1 cellular context compared by ENCODE assay signal in the genomic region with DNA sequence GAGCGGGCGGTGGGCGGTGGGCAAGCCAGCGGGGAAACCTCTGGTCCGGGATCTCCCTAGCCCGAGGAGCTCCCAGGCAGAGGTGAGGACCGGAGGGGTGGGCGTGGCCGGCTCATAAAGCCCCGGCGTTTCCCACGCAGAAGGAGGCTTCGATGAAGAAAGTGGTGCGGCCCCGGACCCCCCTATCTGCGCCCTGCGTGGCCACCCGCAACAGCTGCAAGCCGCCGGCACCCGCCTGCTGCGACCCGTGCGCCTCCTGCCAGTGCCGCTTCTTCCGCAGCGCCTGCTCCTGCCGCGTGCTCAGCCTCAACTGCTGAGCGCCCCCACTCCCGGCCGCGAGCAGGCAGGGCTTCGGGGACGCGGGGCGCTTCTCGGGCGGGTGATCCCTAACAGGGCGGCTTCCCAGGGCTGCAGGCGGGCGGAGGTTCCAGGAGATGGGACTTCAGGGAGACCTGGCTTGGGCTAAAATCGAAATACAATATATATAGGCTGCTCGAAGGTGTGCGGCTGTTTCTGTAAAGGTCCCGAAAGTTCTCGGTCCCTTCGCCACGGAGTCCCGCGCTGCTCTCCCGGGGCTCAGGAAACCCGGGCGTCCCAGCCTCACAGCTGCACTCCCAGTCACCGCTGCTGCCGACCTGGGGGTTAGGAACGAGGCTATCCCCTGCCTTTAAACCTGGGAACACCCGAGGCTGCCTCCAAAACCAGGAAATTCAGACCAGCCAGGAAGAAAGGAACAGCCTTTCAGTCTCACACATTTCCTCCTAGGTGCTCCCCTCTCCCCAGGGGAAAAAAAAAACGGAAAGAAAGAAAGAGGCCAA.
TF ChIP-seq lines count a peak whose summit lies in the region.

No MANE protein-coding gene starts in this region.

TF ChIP-seq in HepG2, 621 proteins besides CTCF, POLR2A, EP300 and RAD21 (continued from another document):
- TF ChIP-seq, protein P1, sequence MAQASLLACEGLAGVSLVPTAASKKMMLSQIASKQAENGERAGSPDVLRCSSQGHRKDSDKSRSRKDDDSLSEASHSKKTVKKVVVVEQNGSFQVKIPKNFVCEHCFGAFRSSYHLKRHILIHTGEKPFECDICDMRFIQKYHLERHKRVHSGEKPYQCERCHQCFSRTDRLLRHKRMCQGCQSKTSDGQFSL (CRISPR knock-in tag; IDR thresholded peaks at IDR 0.05): no peak
- TF ChIP-seq AGO2 (optimal IDR thresholded peaks at IDR 0.05; ENCODE audit: low read depth, low read length) (peak; percentile 95), SMARCC2 (IDR thresholded peaks at IDR 0.05) (no peak), ZFP36 (IDR thresholded peaks at IDR 0.05; ENCODE audit: borderline replicate concordance, low read depth, low read length, partially characterized antibody) (no peak), HIVEP1 (CRISPR knock-in tag; IDR thresholded peaks at IDR 0.05) (no peak), SIX1 (CRISPR knock-in tag; IDR thresholded peaks at IDR 0.05; ENCODE audit: borderline replicate concordance) (no peak), ZNF567 (CRISPR knock-in tag; IDR thresholded peaks at IDR 0.05; ENCODE audit: borderline replicate concordance) (no peak), TCF12 (IDR thresholded peaks at IDR 0.05) (no peak), TCF12 (CRISPR knock-in tag; IDR thresholded peaks at IDR 0.05) (no peak), PHF8 (CRISPR knock-in tag; IDR thresholded peaks at IDR 0.05) (peak; percentile 21; the same call in 1 of the 2 replicates), IKZF1 (IDR thresholded peaks at IDR 0.05) (no peak), ZNF768 (CRISPR knock-in tag; IDR thresholded peaks at IDR 0.05) (peak; percentile 55; the same call in 1 of the 2 replicates), NFKB2 (CRISPR knock-in tag; IDR thresholded peaks at IDR 0.05; ENCODE audit: borderline replicate concordance) (peak; percentile 22; the same call in 1 of the 2 replicates), RBFOX2 (IDR thresholded peaks at IDR 0.05; ENCODE audit: low read depth, low read length) (0 out of 2 replicates have a peak, but pooled peaks have one; percentile 18)
- TF ChIP-seq, protein P2, sequence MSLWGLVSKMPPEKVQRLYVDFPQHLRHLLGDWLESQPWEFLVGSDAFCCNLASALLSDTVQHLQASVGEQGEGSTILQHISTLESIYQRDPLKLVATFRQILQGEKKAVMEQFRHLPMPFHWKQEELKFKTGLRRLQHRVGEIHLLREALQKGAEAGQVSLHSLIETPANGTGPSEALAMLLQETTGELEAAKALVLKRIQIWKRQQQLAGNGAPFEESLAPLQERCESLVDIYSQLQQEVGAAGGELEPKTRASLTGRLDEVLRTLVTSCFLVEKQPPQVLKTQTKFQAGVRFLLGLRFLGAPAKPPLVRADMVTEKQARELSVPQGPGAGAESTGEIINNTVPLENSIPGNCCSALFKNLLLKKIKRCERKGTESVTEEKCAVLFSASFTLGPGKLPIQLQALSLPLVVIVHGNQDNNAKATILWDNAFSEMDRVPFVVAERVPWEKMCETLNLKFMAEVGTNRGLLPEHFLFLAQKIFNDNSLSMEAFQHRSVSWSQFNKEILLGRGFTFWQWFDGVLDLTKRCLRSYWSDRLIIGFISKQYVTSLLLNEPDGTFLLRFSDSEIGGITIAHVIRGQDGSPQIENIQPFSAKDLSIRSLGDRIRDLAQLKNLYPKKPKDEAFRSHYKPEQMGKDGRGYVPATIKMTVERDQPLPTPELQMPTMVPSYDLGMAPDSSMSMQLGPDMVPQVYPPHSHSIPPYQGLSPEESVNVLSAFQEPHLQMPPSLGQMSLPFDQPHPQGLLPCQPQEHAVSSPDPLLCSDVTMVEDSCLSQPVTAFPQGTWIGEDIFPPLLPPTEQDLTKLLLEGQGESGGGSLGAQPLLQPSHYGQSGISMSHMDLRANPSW (CRISPR knock-in tag; IDR thresholded peaks at IDR 0.05; ENCODE audit: borderline replicate concordance): no peak
- TF ChIP-seq, protein P3, sequence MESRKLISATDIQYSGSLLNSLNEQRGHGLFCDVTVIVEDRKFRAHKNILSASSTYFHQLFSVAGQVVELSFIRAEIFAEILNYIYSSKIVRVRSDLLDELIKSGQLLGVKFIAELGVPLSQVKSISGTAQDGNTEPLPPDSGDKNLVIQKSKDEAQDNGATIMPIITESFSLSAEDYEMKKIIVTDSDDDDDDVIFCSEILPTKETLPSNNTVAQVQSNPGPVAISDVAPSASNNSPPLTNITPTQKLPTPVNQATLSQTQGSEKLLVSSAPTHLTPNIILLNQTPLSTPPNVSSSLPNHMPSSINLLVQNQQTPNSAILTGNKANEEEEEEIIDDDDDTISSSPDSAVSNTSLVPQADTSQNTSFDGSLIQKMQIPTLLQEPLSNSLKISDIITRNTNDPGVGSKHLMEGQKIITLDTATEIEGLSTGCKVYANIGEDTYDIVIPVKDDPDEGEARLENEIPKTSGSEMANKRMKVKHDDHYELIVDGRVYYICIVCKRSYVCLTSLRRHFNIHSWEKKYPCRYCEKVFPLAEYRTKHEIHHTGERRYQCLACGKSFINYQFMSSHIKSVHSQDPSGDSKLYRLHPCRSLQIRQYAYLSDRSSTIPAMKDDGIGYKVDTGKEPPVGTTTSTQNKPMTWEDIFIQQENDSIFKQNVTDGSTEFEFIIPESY (CRISPR knock-in tag; IDR thresholded peaks at IDR 0.05): peak; percentile 58; the same call in 1 of the 2 replicates
- TF ChIP-seq, protein P4, sequence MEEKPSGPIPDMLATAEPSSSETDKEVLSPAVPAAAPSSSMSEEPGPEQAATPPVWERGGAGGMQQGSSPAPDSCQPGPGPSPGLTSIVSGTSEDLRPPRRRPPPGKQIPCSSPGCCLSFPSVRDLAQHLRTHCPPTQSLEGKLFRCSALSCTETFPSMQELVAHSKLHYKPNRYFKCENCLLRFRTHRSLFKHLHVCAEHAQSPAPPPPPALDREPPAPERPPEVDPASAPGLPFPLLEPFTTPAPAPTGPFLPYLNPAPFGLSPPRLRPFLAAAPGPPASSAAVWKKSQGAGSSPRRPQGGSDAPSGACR (CRISPR knock-in tag; IDR thresholded peaks at IDR 0.05): no peak
- TF ChIP-seq, protein P5, sequence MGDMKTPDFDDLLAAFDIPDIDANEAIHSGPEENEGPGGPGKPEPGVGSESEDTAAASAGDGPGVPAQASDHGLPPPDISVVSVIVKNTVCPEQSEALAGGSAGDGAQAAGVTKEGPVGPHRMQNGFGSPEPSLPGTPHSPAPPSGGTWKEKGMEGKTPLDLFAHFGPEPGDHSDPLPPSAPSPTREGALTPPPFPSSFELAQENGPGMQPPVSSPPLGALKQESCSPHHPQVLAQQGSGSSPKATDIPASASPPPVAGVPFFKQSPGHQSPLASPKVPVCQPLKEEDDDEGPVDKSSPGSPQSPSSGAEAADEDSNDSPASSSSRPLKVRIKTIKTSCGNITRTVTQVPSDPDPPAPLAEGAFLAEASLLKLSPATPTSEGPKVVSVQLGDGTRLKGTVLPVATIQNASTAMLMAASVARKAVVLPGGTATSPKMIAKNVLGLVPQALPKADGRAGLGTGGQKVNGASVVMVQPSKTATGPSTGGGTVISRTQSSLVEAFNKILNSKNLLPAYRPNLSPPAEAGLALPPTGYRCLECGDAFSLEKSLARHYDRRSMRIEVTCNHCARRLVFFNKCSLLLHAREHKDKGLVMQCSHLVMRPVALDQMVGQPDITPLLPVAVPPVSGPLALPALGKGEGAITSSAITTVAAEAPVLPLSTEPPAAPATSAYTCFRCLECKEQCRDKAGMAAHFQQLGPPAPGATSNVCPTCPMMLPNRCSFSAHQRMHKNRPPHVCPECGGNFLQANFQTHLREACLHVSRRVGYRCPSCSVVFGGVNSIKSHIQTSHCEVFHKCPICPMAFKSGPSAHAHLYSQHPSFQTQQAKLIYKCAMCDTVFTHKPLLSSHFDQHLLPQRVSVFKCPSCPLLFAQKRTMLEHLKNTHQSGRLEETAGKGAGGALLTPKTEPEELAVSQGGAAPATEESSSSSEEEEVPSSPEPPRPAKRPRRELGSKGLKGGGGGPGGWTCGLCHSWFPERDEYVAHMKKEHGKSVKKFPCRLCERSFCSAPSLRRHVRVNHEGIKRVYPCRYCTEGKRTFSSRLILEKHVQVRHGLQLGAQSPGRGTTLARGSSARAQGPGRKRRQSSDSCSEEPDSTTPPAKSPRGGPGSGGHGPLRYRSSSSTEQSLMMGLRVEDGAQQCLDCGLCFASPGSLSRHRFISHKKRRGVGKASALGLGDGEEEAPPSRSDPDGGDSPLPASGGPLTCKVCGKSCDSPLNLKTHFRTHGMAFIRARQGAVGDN (CRISPR knock-in tag; IDR thresholded peaks at IDR 0.05): 0 out of 2 replicates have a peak, but pooled peaks have one; percentile 33
